ENCODE assay signal across 7 cellular contexts in the genomic region with DNA sequence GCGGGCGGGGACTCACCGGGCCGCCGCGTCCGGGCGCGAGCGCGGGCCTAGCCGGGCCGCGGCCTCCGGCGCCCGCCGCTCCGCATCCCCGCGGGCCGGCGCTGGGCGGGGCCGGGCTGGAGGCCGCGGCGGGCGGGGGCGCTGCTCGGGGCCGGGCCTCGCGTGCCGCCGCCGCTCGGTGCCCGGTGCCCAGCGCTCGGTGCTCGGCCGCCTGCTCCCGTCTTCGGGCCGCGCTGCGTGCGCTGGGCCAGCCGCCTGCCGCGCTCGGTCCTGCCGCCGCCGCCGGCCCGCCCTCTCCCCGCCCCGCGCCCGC. TPM values are rescaled to one million over a fixed set of nuclear protein-coding genes. Genes with fewer than 3 reads are reported as not detected.
DNase-seq lines count a peak whose midpoint lies in the region; ATAC-seq and TF ChIP-seq lines count a peak whose summit lies in the region.

Gene AKT1, minus strand, starts transcription at position 281 of the 313 bp plus-strand sequence. CDS start 3,105 bp downstream, outside the sequence.

- H3K27me3 Mint-ChIP-seq in endothelial cell (ENCODE audit: unreplicated experiment) = peaks cover 32% of the 10 kb centered on the region
- peaks cover 0 to 2% (median 0%) of the 10 kb centered on the region in 5 donors for H3K27me3 Mint-ChIP-seq in naive thymus-derived CD4-positive, alpha-beta T cell

- peaks cover 9% of the 10 kb centered on the region for H3K36me3 Mint-ChIP-seq in endothelial cell (ENCODE audit: low read depth, unreplicated experiment)
- H3K36me3 Mint-ChIP-seq in naive thymus-derived CD4-positive, alpha-beta T cell = peaks cover 0 to 4% (median 0%) of the 10 kb centered on the region in 5 donors

- H3K27ac Mint-ChIP-seq in endothelial cell (ENCODE audit: unreplicated experiment) = peak within 1 kb of the TSS; percentile 86
- H3K27ac Mint-ChIP-seq in naive thymus-derived CD4-positive, alpha-beta T cell = peak within 1 kb of the TSS; percentile 76 to 92 (median 81)

- H3K4me2 ChIP-seq in GM23248 (ENCODE audit: unreplicated experiment) = peak within 1 kb of the TSS; percentile 96
- H3K4me2 ChIP-seq in PC-3 (ENCODE audit: low read length) = peak within 1 kb of the TSS; percentile 99

- no peak for DNase-seq in GM23248
- DNase-seq in PC-3 = no peak
- no peak for DNase-seq in endothelial cell (ENCODE audit: low spot score)
- no peak for DNase-seq in naive thymus-derived CD4-positive, alpha-beta T cell
- DNase-seq in KBM-7 = no peak
- DNase-seq in HK-2 (ENCODE audit: unreplicated experiment) = no peak
- no peak for DNase-seq in kidney tubule cell (ENCODE audit: low spot score)

- H3K36me3 ChIP-seq in GM23248 (ENCODE audit: low read depth) (no peaks in the 10 kb centered on the region), PC-3 (ENCODE audit: low read depth, low read length) (peaks cover 4% of the 10 kb centered on the region; the same call in 1 of the 2 replicates)
- H3K36me3 ChIP-seq in naive thymus-derived CD4-positive, alpha-beta T cell (ENCODE audit: control insufficient read depth in 2 of 3, insufficient read depth in 3 of 3, low read length in 3 of 3) = peaks cover 0 to 20% (median 4%) of the 10 kb centered on the region in 3 experiments

- H3K4me1 ChIP-seq in GM23248 (ENCODE audit: insufficient read depth) = peaks cover 19% of the 10 kb centered on the region
- H3K4me1 ChIP-seq in PC-3 (ENCODE audit: insufficient read depth, low read length) = peaks cover 21% of the 10 kb centered on the region
- peaks cover 21 to 37% of the 10 kb centered on the region in 2 donors for H3K4me1 ChIP-seq in naive thymus-derived CD4-positive, alpha-beta T cell (ENCODE audit: control insufficient read depth in 2 of 2, insufficient read depth in 2 of 2, low read length in 2 of 2)

- intact Hi-C loops in PC-3 (cut with micrococcal nuclease) = no loop called here
- intact Hi-C loops in naive thymus-derived CD4-positive, alpha-beta T cell (cut with micrococcal nuclease) = loop anchor here (1.0 to 10.0 kb wide), 2 partner anchors 70 to 509 kb away; partner anchors contain the start of genes BRF1 (in 1 of the 2) and CEP170B (in 1 of the 2)

- peak within 1 kb of the TSS; percentile 79 for H2AFZ ChIP-seq in GM23248
- H2AFZ ChIP-seq in PC-3 (ENCODE audit: low read length) = peak within 1 kb of the TSS; percentile 74

- H3K4me1 Mint-ChIP-seq in endothelial cell (ENCODE audit: unreplicated experiment) = peaks cover 31% of the 10 kb centered on the region
- H3K4me1 Mint-ChIP-seq in naive thymus-derived CD4-positive, alpha-beta T cell = peaks cover 23 to 57% (median 51%) of the 10 kb centered on the region in 7 donors

- WGBS in GM23248 (ENCODE audit: low coverage in 1 of 2, low lambda C conversion rate in 2 of 2, missing lambda C conversion rate in 2 of 2), 2 experiments = 1 to 4% methylated on average over 7 to 28 of the region's 62 CpGs

- H3K9me3 ChIP-seq in GM23248 (ENCODE audit: low read depth) = no peaks in the 10 kb centered on the region
- no peaks in the 10 kb centered on the region for H3K9me3 ChIP-seq in PC-3 (ENCODE audit: low read length)
- no peaks in the 10 kb centered on the region for H3K9me3 ChIP-seq in naive thymus-derived CD4-positive, alpha-beta T cell (ENCODE audit: control insufficient read depth in 2 of 3, low read length in 3 of 3)

- H3K79me2 ChIP-seq in GM23248 (ENCODE audit: insufficient read depth) (peaks cover 46% of the 10 kb centered on the region), PC-3 (ENCODE audit: low read length) (peaks cover 45% of the 10 kb centered on the region)

- no TSS peak for BruUV-seq in PC-3 (replicated peaks; lab: Mats Ljungman, UMichigan)

- POLR2A ChIA-PET in PC-3 (lab: Charles Lee; ENCODE audit: unreplicated experiment) = no interaction called here
- POLR2A ChIA-PET in naive thymus-derived CD4-positive, alpha-beta T cell (lab: Charles Lee) = interaction anchor here (2.4 kb wide), 1 partner anchor 42 kb away, joined by 11 read pairs; the partner anchor contains the start of gene SIVA1

- peak within 1 kb of the TSS; percentile 38 for H3K27ac ChIP-seq in GM23248
- no peak within 1 kb of the TSS for H3K27ac ChIP-seq in PC-3 (ENCODE audit: low read length)
- peak within 1 kb of the TSS; percentile 75 for H3K27ac ChIP-seq in naive thymus-derived CD4-positive, alpha-beta T cell (ENCODE audit: low read depth, low read length)

- H3K27me3 ChIP-seq in GM23248 (replicated peaks; ENCODE audit: insufficient read depth) (no peaks in the 10 kb centered on the region), PC-3 (ENCODE audit: low read length) (no peaks in the 10 kb centered on the region)
- H3K27me3 ChIP-seq in naive thymus-derived CD4-positive, alpha-beta T cell (ENCODE audit: control insufficient read depth in 2 of 2, insufficient read depth in 2 of 2, low read length in 2 of 2) = no peaks in the 10 kb centered on the region

- H3F3A ChIP-seq in GM23248 (ENCODE audit: insufficient read depth) = peaks cover 21% of the 10 kb centered on the region
- H3F3A ChIP-seq in PC-3 (ENCODE audit: low read length, unreplicated experiment) = no peaks in the 10 kb centered on the region

- H4K20me1 ChIP-seq in GM23248 (ENCODE audit: insufficient read depth) (0 out of 2 replicates have a peak, but pooled peaks cover 5% of the 10 kb centered on the region), PC-3 (ENCODE audit: low read length) (peaks cover 27% of the 10 kb centered on the region)

- peak within 1 kb of the TSS; percentile 81 for H3K9ac ChIP-seq in GM23248
- H3K9ac ChIP-seq in PC-3 (ENCODE audit: low read length) = peak within 1 kb of the TSS; percentile 78

- H3K9me2 ChIP-seq in GM23248 (ENCODE audit: insufficient read depth) = no peaks in the 10 kb centered on the region
- H3K9me2 ChIP-seq in PC-3 (replicated peaks; ENCODE audit: low read length) = no peaks in the 10 kb centered on the region

- H3K4me3 ChIP-seq in GM23248 = peak within 1 kb of the TSS; percentile 79
- peak within 1 kb of the TSS; percentile 77 for H3K4me3 ChIP-seq in PC-3 (ENCODE audit: low read length)
- H3K4me3 ChIP-seq in naive thymus-derived CD4-positive, alpha-beta T cell (ENCODE audit: low read length) = peak within 1 kb of the TSS; percentile 62

- no peak for TF ChIP-seq CTCF in PC-3 (conservative IDR thresholded peaks at IDR 0.05; ENCODE audit: low read depth, low read length)
- TF ChIP-seq CTCF in endothelial cell (IDR thresholded peaks at IDR 0.05; ENCODE audit: unreplicated experiment) = no peak

- H3K4me3 Mint-ChIP-seq in endothelial cell (ENCODE audit: unreplicated experiment) = peak within 1 kb of the TSS; percentile 93
- peak within 1 kb of the TSS; percentile 86 to 92 (median 90) for H3K4me3 Mint-ChIP-seq in naive thymus-derived CD4-positive, alpha-beta T cell

- in situ Hi-C loops in GM23248 (cut with MboI) = no loop called here
- in situ Hi-C loops in KBM-7 (cut with MboI; ENCODE audit: low pct_unique_long_range_greater_than_20kb, low sequenced_read_pairs) = no loop called here

- CTCF ChIA-PET in PC-3 (lab: Charles Lee) = no interaction called here
- CTCF ChIA-PET in naive thymus-derived CD4-positive, alpha-beta T cell (lab: Charles Lee) = no interaction called here

- no peaks in the 10 kb centered on the region for H3K9me3 Mint-ChIP-seq in endothelial cell (ENCODE audit: unreplicated experiment)
- H3K9me3 Mint-ChIP-seq in naive thymus-derived CD4-positive, alpha-beta T cell = no peaks in the 10 kb centered on the region

- ATAC-seq in PC-3 = peak; percentile 60
- ATAC-seq in naive thymus-derived CD4-positive, alpha-beta T cell = peak; percentile 19

RNA-seq across cellular contexts. Expression of gene AKT1, which starts in this region (rescaled TPM):
- 154 and 164 TPM in 2 replicates for total RNA-seq in GM23248 (2014; rRNA removed; shearing (Covaris generic))
- polyA plus RNA-seq in GM23248 (2016; fragmentation: Nextera tagmentation; extraction: Ambion mirVana) = 16.9 and 17.9 TPM in 2 replicates
- total RNA-seq in PC-3 (2014; rRNA removed) (196 and 212 TPM in 2 replicates), endothelial cell (ENCODE audit: unreplicated experiment) (133 TPM)
- total RNA-seq in naive thymus-derived CD4-positive, alpha-beta T cell = 100 to 1,000 TPM in 1 of 5 experiments, 10 to 100 TPM in 4; 70.4 to 131 (median 88.9) TPM
- 10 to 100 TPM in 1 of 2 donors, 1 to 10 TPM in 1; 6.8 to 12.3 TPM for polyA plus RNA-seq in naive thymus-derived CD4-positive, alpha-beta T cell
